In the genomic region with DNA sequence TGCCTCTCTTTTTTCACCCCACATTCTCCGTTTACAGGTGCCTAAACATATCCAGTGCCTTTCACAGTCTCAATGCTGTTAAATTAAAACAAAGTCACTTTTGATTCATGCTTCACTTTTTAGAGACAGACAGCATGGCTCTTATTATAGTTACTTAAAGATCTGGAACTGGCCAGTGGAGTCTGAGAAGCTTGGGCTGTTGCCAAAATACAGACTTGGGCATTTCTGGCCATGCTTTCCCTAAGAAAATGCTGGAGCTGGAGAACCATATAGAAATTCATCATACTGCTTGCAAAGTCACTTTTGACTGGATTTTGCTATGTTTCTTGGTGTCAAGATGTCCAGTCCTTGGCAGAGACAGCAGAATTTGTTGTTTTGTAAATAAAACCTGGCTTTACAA, we compare ENCODE assay signal across 23 cellular contexts. TPM values are rescaled to one million over a fixed set of nuclear protein-coding genes. Genes with fewer than 3 reads are reported as not detected.
DNase-seq lines count a peak whose midpoint lies in the region; ATAC-seq and TF ChIP-seq lines count a peak whose summit lies in the region.
"Had no signal": no experiment of that assay in that cellular context is flagged by ENCODE, and none has a peak within 500 bp of the region (broad histone marks: within the 10 kb centered on the region; RNA-seq: fewer than 3 reads in every experiment).

No MANE protein-coding gene starts in this region.

- no peak for DNase-seq in activated CD4-positive, alpha-beta memory T cell treated with anti-CD3 and anti-CD28 coated beads, Interleukin-2, amount 10 ng/mL, durations not matched to agents 7 days and 5 days
- DNase-seq in activated CD4-positive, alpha-beta memory T cell treated with anti-CD3 and anti-CD28 coated beads for 36 hours, result no peak
- DNase-seq in NCI-H69 (lab: John Stamatoyannopoulos, UW) (peak; percentile 42), epithelial cell of prostate (ENCODE audit: low read depth, low spot score) (no peak), sigmoid colon (no peak)
- no peak for DNase-seq in T-helper 2 cell treated with Interferon-gamma antibody and Interleukin-4, amounts not matched to agents 5 μg/mL and 100 μg/mL, for 36 hours (ENCODE audit: low spot score)
- DNase-seq: activated CD4-positive, alpha-beta T cell treated with anti-CD3 and anti-CD28 coated beads, Interleukin-2, amount 50 U/mL, for 1 hour; activated T-cell treated with anti-CD3 and anti-CD28 coated beads, Interleukin-2, amount 50 U/mL, for 1 hour; colonic mucosa; GF-D8; H7; kidney; naive thymus-derived CD8-positive, alpha-beta T cell; NCI-H1417 treated with DMSO at 0.1 percent for 48 hours; NCI-H2171; NCI-H748 treated with DMSO at 0.1 percent for 48 hours had no signal

- 70 to 73% methylated on average over 1 of the region's 1 CpG for WGBS in sigmoid colon, 2 donors

- H3K9me3 Mint-ChIP-seq in activated CD4-positive, alpha-beta memory T cell treated with anti-CD3 and anti-CD28 coated beads, Interleukin-2, amount 10 ng/mL, durations not matched to agents 7 days and 5 days, result no peaks in the 10 kb centered on the region
- no peaks in the 10 kb centered on the region for H3K9me3 Mint-ChIP-seq in activated CD4-positive, alpha-beta memory T cell treated with anti-CD3 and anti-CD28 coated beads for 36 hours
- peaks cover 3% of the 10 kb centered on the region for H3K9me3 Mint-ChIP-seq in T-helper 2 cell treated with Interferon-gamma antibody and Interleukin-4, amounts not matched to agents 5 μg/mL and 100 μg/mL, for 36 hours
- H3K9me3 Mint-ChIP-seq: activated naive CD4-positive, alpha-beta T cell treated with anti-CD3 and anti-CD28 coated beads, Interleukin-2, amount 50 U/mL, for 24 hours had no signal

- no peak overlapping the region for H3K4me3 ChIP-seq in sigmoid colon
- H3K4me3 ChIP-seq: A549, colonic mucosa, GM12878, vagina had no signal

- peaks cover 0 to 38% (median 29%) of the 10 kb centered on the region in 4 donors for H3K4me1 ChIP-seq in sigmoid colon
- H3K4me1 ChIP-seq: colonic mucosa had no signal

- no peaks in the 10 kb centered on the region for H3K27me3 ChIP-seq in sigmoid colon
- H3K27me3 ChIP-seq: colonic mucosa, vagina had no signal

- ATAC-seq in GM18498 (IDR thresholded peaks at IDR 0.05; ENCODE audit: unreplicated experiment), result no peak
- no peak for ATAC-seq in GM18873 (IDR thresholded peaks at IDR 0.05; ENCODE audit: low FRiP score, unreplicated experiment)
- ATAC-seq: A549; GM12878; naive thymus-derived CD8-positive, alpha-beta T cell had no signal

- H3K36me3 ChIP-seq in sigmoid colon, result no peaks in the 10 kb centered on the region
- H3K36me3 ChIP-seq: colonic mucosa, vagina had no signal

- no peak overlapping the region for H3K4me3 Mint-ChIP-seq in activated CD4-positive, alpha-beta memory T cell treated with anti-CD3 and anti-CD28 coated beads, Interleukin-2, amount 10 ng/mL, durations not matched to agents 7 days and 5 days
- H3K4me3 Mint-ChIP-seq in activated CD4-positive, alpha-beta memory T cell treated with anti-CD3 and anti-CD28 coated beads for 36 hours, result no peak overlapping the region
- no peak overlapping the region for H3K4me3 Mint-ChIP-seq in T-helper 2 cell treated with Interferon-gamma antibody and Interleukin-4, amounts not matched to agents 5 μg/mL and 100 μg/mL, for 36 hours
- H3K4me3 Mint-ChIP-seq: activated naive CD4-positive, alpha-beta T cell treated with anti-CD3 and anti-CD28 coated beads, Interleukin-2, amount 50 U/mL, for 24 hours; memory B cell had no signal

- TF ChIP-seq EP300 in sigmoid colon (IDR thresholded peaks at IDR 0.05), result no peak

- H3K27ac ChIP-seq in epithelial cell of prostate (peak overlapping the region; percentile 82), sigmoid colon (peak overlapping the region in 3 of 4 donors; percentile 9 to 62 (median 60))
- H3K27ac ChIP-seq: A549, vagina had no signal

- no peak for TF ChIP-seq POLR2A in sigmoid colon (IDR thresholded peaks at IDR 0.05)

- CTCF ChIA-PET in activated CD4-positive, alpha-beta memory T cell treated with anti-CD3 and anti-CD28 coated beads, Interleukin-2, amount 10 ng/mL, durations not matched to agents 7 days and 5 days (lab: Charles Lee), result interaction anchor here (0.9 to 2.5 kb wide), 5 partner anchors 7 to 84 kb away, joined by 3 to 13 read pairs (median 4); partner anchors contain the start of gene GPR68
- CTCF ChIA-PET in activated CD4-positive, alpha-beta memory T cell treated with anti-CD3 and anti-CD28 coated beads for 36 hours (lab: Charles Lee), result interaction anchor here (1.7 to 2.3 kb wide), 3 partner anchors 31 to 81 kb away, joined by 5 to 9 read pairs (median 6); no protein-coding TSS in a partner anchor

- H3K27me3 Mint-ChIP-seq in activated CD4-positive, alpha-beta memory T cell treated with anti-CD3 and anti-CD28 coated beads, Interleukin-2, amount 10 ng/mL, durations not matched to agents 7 days and 5 days, result no peaks in the 10 kb centered on the region
- no peaks in the 10 kb centered on the region for H3K27me3 Mint-ChIP-seq in activated CD4-positive, alpha-beta memory T cell treated with anti-CD3 and anti-CD28 coated beads for 36 hours
- no peaks in the 10 kb centered on the region for H3K27me3 Mint-ChIP-seq in T-helper 2 cell treated with Interferon-gamma antibody and Interleukin-4, amounts not matched to agents 5 μg/mL and 100 μg/mL, for 36 hours (ENCODE audit: low read depth)
- H3K27me3 Mint-ChIP-seq: activated naive CD4-positive, alpha-beta T cell treated with anti-CD3 and anti-CD28 coated beads, Interleukin-2, amount 50 U/mL, for 24 hours; memory B cell; naive thymus-derived CD8-positive, alpha-beta T cell had no signal

- intact Hi-C loops in activated CD4-positive, alpha-beta memory T cell treated with anti-CD3 and anti-CD28 coated beads for 36 hours (cut with micrococcal nuclease), result no loop called here
- intact Hi-C loops in sigmoid colon (cut with DNase I), result no loop called here

- H3K36me3 Mint-ChIP-seq in activated CD4-positive, alpha-beta memory T cell treated with anti-CD3 and anti-CD28 coated beads, Interleukin-2, amount 10 ng/mL, durations not matched to agents 7 days and 5 days (ENCODE audit: low read depth), result peaks cover 5% of the 10 kb centered on the region
- peaks cover 4% of the 10 kb centered on the region for H3K36me3 Mint-ChIP-seq in activated CD4-positive, alpha-beta memory T cell treated with anti-CD3 and anti-CD28 coated beads for 36 hours
- peaks cover 20% of the 10 kb centered on the region for H3K36me3 Mint-ChIP-seq in T-helper 2 cell treated with Interferon-gamma antibody and Interleukin-4, amounts not matched to agents 5 μg/mL and 100 μg/mL, for 36 hours (ENCODE audit: low read depth)
- H3K36me3 Mint-ChIP-seq: activated naive CD4-positive, alpha-beta T cell treated with anti-CD3 and anti-CD28 coated beads, Interleukin-2, amount 50 U/mL, for 24 hours had no signal

- POLR2A ChIA-PET in activated CD4-positive, alpha-beta memory T cell treated with anti-CD3 and anti-CD28 coated beads, Interleukin-2, amount 10 ng/mL, durations not matched to agents 7 days and 5 days (lab: Charles Lee), result interaction anchor here (1.2 to 17.4 kb wide), 9 partner anchors 11 to 196 kb away, joined by 3 to 559 read pairs (median 4); partner anchors contain the start of gene GPR68
- POLR2A ChIA-PET in activated CD4-positive, alpha-beta memory T cell treated with anti-CD3 and anti-CD28 coated beads for 36 hours (lab: Charles Lee), result interaction anchor here (4.8 kb wide), 1 partner anchor 13 kb away, joined by 68 read pairs; the partner anchor contains the start of gene GPR68

- TF ChIP-seq CTCF in sigmoid colon (IDR thresholded peaks at IDR 0.05), result no peak

- H3K9me3 ChIP-seq in sigmoid colon, result no peaks in the 10 kb centered on the region
- H3K9me3 ChIP-seq: A549, colonic mucosa, vagina had no signal

- peak overlapping the region; percentile 1 for H3K27ac Mint-ChIP-seq in activated CD4-positive, alpha-beta memory T cell treated with anti-CD3 and anti-CD28 coated beads, Interleukin-2, amount 10 ng/mL, durations not matched to agents 7 days and 5 days
- H3K27ac Mint-ChIP-seq in activated CD4-positive, alpha-beta memory T cell treated with anti-CD3 and anti-CD28 coated beads for 36 hours, result no peak overlapping the region
- no peak overlapping the region for H3K27ac Mint-ChIP-seq in T-helper 2 cell treated with Interferon-gamma antibody and Interleukin-4, amounts not matched to agents 5 μg/mL and 100 μg/mL, for 36 hours
- H3K27ac Mint-ChIP-seq: activated naive CD4-positive, alpha-beta T cell treated with anti-CD3 and anti-CD28 coated beads, Interleukin-2, amount 50 U/mL, for 24 hours; memory B cell had no signal

- H3K4me1 Mint-ChIP-seq in activated CD4-positive, alpha-beta memory T cell treated with anti-CD3 and anti-CD28 coated beads, Interleukin-2, amount 10 ng/mL, durations not matched to agents 7 days and 5 days, result peaks cover 79% of the 10 kb centered on the region
- H3K4me1 Mint-ChIP-seq in activated CD4-positive, alpha-beta memory T cell treated with anti-CD3 and anti-CD28 coated beads for 36 hours (ENCODE audit: low read depth), result peaks cover 72% of the 10 kb centered on the region
- H3K4me1 Mint-ChIP-seq in T-helper 2 cell treated with Interferon-gamma antibody and Interleukin-4, amounts not matched to agents 5 μg/mL and 100 μg/mL, for 36 hours (ENCODE audit: low read depth), result peaks cover 61% of the 10 kb centered on the region

RNA-seq across cellular contexts. Expression of gene GPR68, which starts 12.2 kb away (rescaled TPM):
- 10 to 100 TPM; 36.9 to 39.8 TPM for total RNA-seq in activated CD4-positive, alpha-beta memory T cell treated with anti-CD3 and anti-CD28 coated beads, Interleukin-2, amount 10 ng/mL, durations not matched to agents 7 days and 5 days
- 1 to 10 TPM; 6.5 to 6.9 TPM for total RNA-seq in activated CD4-positive, alpha-beta memory T cell treated with anti-CD3 and anti-CD28 coated beads for 36 hours
- 1 to 10 TPM in 2 of 4 donors, under 1 TPM in 2; 0.66 to 1.7 (median 1.2) TPM for total RNA-seq in sigmoid colon
- polyA plus RNA-seq in sigmoid colon, result 1 to 10 TPM in 1 of 3 donors, under 1 TPM in 1, not detected in 1; 0.46 to 1.4 TPM

Comparison
In these comparisons a context has a peak if more than half of its experiments do, and no peak if none do; other contexts are left out.
1. RNA of gene GPR68, which starts 12.2 kb away (total RNA-seq): 36.9 to 39.8 TPM in activated CD4-positive, alpha-beta memory T cell treated with anti-CD3 and anti-CD28 coated beads, Interleukin-2, amount 10 ng/mL, durations not matched to agents 7 days and 5 days; 6.5 to 6.9 TPM in activated CD4-positive, alpha-beta memory T cell treated with anti-CD3 and anti-CD28 coated beads for 36 hours and 0.66 to 1.7 TPM in sigmoid colon; every median in the first group is over 4 times any median in the second.